1 cellular context compared by ENCODE assay signal in the genomic region with DNA sequence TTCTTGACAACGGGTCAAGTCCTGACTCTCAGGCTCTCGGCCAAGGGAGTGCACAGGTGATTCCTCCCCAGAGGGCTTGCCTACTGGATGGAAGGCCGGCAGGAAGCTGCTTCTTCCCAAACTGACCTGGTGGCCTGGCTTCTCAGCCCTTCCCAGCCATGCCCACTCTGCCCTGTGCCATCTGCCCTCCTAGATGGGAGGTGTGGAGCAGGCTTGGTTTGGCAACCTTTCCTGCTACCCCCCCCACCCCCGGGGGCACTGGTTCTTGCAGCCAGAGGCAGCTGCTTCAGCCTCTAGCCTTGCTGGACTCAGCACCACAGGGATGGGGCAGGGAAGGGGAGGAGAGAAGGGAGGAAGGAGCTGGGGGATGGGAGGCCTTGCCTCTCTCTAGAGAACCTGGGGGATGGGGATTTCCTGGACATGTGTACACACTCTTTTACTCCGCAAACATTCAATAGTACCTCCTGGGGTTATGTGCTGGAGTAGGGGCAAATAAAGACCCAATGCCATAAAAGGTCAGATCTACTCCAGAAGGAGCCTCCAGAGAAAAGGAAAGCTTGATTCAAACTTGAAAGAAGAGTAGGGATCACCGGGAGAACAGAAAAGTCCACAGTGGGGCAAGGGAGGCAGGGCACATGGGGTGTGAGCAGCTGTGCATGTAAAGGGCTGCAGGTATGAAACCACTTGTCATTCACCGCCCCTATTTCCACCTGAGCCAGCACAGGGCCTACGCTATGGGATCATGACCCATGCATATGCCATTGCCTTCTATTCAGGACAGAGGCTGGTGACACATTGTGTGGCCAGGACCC.
A peak's percentile ranks its signal among the peaks of the same experiment; 100 is the strongest.
TF ChIP-seq lines count a peak whose summit lies in the region.

No MANE protein-coding gene starts in this region.

TF ChIP-seq in HEK293, 187 proteins besides CTCF, POLR2A, EP300 and RAD21 (continued from another document):
- TF ChIP-seq ZIC2 (tag by site-specific recombination; IDR thresholded peaks at IDR 0.05) (peak; percentile 43), ZNF391 (tag by site-specific recombination; IDR thresholded peaks at IDR 0.05; ENCODE audit: borderline replicate concordance, low read depth) (no peak)
TF ChIP-seq in HEK293: peak in this region for 3.
